Comparison of ENCODE assay signal across 23 cellular contexts in the genomic region with DNA sequence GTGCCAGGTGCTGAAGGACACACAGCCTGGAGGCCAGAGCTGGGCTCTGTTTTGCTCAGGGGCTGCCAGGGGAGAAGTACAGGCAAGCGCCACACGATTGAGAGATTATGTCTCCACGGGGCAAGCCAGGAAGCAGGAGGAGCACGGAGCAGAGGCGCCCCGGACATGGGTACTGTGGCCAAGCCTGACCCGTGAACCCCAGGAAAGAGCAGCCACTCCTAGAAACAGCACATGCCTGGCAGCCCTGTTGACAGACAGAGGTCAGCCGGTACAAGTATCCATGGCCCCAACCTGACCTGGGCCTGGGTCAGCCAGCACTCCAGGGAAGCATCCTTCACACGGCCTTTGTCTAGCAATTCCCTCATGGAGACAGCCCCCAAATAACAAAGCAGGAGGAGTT.
A peak's percentile ranks its signal among the peaks of the same experiment; 100 is the strongest.
DNase-seq lines count a peak whose midpoint lies in the region; ATAC-seq and TF ChIP-seq lines count a peak whose summit lies in the region.
"Had no signal": no experiment of that assay in that cellular context is flagged by ENCODE, and none has a peak within 500 bp of the region (broad histone marks: within the 10 kb centered on the region; RNA-seq: fewer than 3 reads in every experiment).

No MANE protein-coding gene starts in this region.

- peaks cover 14% of the 10 kb centered on the region for H3K9me3 Mint-ChIP-seq in osteocyte (ENCODE audit: unreplicated experiment)

- H3K4me3 ChIP-seq in coronary artery = no peak overlapping the region
- H3K4me3 ChIP-seq: BLaER1, GM12878 had no signal

- H3K27me3 Mint-ChIP-seq in osteocyte (ENCODE audit: unreplicated experiment) = no peaks in the 10 kb centered on the region
- H3K27me3 Mint-ChIP-seq: CD4-positive, CD25-positive, alpha-beta regulatory T cell had no signal

- H3K4me1 Mint-ChIP-seq in osteocyte (ENCODE audit: unreplicated experiment) = no peaks in the 10 kb centered on the region

- H3K4me3 Mint-ChIP-seq in osteocyte (ENCODE audit: unreplicated experiment) = no peak overlapping the region
- H3K4me3 Mint-ChIP-seq: CD4-positive, CD25-positive, alpha-beta regulatory T cell had no signal

- ATAC-seq in GM21526 (IDR thresholded peaks at IDR 0.05; ENCODE audit: low FRiP score, unreplicated experiment) (no peak), GM18907 (IDR thresholded peaks at IDR 0.05; ENCODE audit: unreplicated experiment) (no peak)
- ATAC-seq: GM12878, HCT116, SK-N-SH treated with all-trans-retinoic acid at 6 μM for 48 hours had no signal

- no peak for TF ChIP-seq CTCF in coronary artery (IDR thresholded peaks at IDR 0.05)
- TF ChIP-seq CTCF in osteocyte (IDR thresholded peaks at IDR 0.05) = no peak

- H3K36me3 Mint-ChIP-seq in osteocyte (ENCODE audit: unreplicated experiment) = peaks cover 2% of the 10 kb centered on the region

- no peak overlapping the region for H3K27ac Mint-ChIP-seq in osteocyte (ENCODE audit: unreplicated experiment)
- H3K27ac Mint-ChIP-seq: CD4-positive, CD25-positive, alpha-beta regulatory T cell had no signal

- H3K27ac ChIP-seq in coronary artery = no peak overlapping the region
- H3K27ac ChIP-seq: BLaER1, HL-60 had no signal

- peak; percentile 33 for DNase-seq in activated effector memory CD4-positive, alpha-beta T cell treated with anti-CD3 and anti-CD28 coated beads, Interleukin-2, amount 50 U/mL, for 16 hours
- no peak for DNase-seq in activated effector memory CD4-positive, alpha-beta T cell treated with Interleukin-2 at 50 U/mL for 16 hours
- DNase-seq in coronary artery (ENCODE audit: low spot score) = peak; percentile 41
- peak; percentile 75 for DNase-seq in osteocyte (ENCODE audit: extremely low spot score, unreplicated experiment)
- peak; percentile 39 for DNase-seq in ureter (ENCODE audit: low spot score)
- DNase-seq in activated CD4-positive, alpha-beta T cell treated with anti-CD3 and anti-CD28 coated beads, Interleukin-2, amount 50 U/mL, for 48 hours = no peak
- DNase-seq: CD4-positive, CD25-positive, alpha-beta regulatory T cell; EL; GDM1; NCI-H1417 treated with DMSO at 0.1 percent for 48 hours; NCI-H1694 treated with DMSO at 0.1 percent for 48 hours; NCI-H2081 treated with DMSO at 0.1 percent for 48 hours; NCI-H2171; NCI-H226; NCI-H510A; NCI-H69 had no signal

Comparison
In these comparisons a context has a peak if more than half of its experiments do, and no peak if none do; other contexts are left out.
1. DNase-seq: peak in activated effector memory CD4-positive, alpha-beta T cell treated with anti-CD3 and anti-CD28 coated beads, Interleukin-2, amount 50 U/mL, for 16 hours (single experiment), coronary artery (single experiment), osteocyte (single experiment) and ureter (single experiment); none in activated effector memory CD4-positive, alpha-beta T cell treated with Interleukin-2 at 50 U/mL for 16 hours (single experiment) and activated CD4-positive, alpha-beta T cell treated with anti-CD3 and anti-CD28 coated beads, Interleukin-2, amount 50 U/mL, for 48 hours (0 of 2).